ENCODE assay signal across 18 cellular contexts in the genomic region with DNA sequence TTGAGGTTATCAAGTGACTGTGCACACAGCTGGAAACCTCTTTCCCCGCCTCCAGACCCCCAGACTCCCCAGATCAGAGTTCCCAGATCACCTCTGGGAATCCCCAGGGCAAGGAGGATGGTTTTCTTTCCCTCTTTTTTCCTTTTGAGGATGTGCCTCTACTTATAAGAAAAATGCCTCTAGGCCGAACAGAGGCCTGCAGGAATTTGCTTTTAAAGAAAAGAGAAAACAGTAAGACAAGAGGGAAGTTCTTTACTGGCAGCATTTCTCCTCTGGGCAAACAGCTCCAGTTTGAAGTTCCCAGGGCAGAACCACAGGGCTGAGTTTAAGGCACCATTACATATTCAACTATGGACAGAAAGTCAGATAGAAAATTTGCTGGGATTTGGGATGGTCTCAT.
"Had no signal": no experiment of that assay in that cellular context is flagged by ENCODE, and none has a peak within 500 bp of the region (broad histone marks: within the 10 kb centered on the region; RNA-seq: fewer than 3 reads in every experiment).

No MANE protein-coding gene starts in this region.

- H3K9me3 ChIP-seq: gastrocnemius medialis, heart left ventricle, left lung, pancreas, thyroid gland, vagina had no signal

- H3K4me1 Mint-ChIP-seq: activated B cell treated with CpG ODN at 0.5 μM for 24 hours; activated naive CD8-positive, alpha-beta T cell treated with anti-CD3 and anti-CD28 coated beads, Interleukin-2, amount 10 ng/mL, durations not matched to agents 7 days and 5 days; stimulated activated naive B cell treated with anti-CD40 and anti-IgM and Interleukin-4, amounts not matched to agents 10 μg/mL and 1 μg/mL and 100 μg/mL, for 72 hours had no signal

- H3K27ac Mint-ChIP-seq: activated B cell treated with CpG ODN at 0.5 μM for 24 hours; activated naive CD8-positive, alpha-beta T cell treated with anti-CD3 and anti-CD28 coated beads, Interleukin-2, amount 10 ng/mL, durations not matched to agents 7 days and 5 days; activated T-cell treated with anti-CD3 and anti-CD28 coated beads, Interleukin-2, amount 50 U/mL, for 72 hours; effector memory CD8-positive, alpha-beta T cell; natural killer cell treated with Interleukin-12 subunit alpha and Interleukin-12 subunit beta and Interleukin-15 and Interleukin-18, amount 100 ng/mL, for 72 hours; stimulated activated naive B cell treated with anti-CD40 and anti-IgM and Interleukin-4, amounts not matched to agents 10 μg/mL and 1 μg/mL and 100 μg/mL, for 72 hours had no signal

- ATAC-seq: activated T-cell treated with anti-CD3 and anti-CD28 coated beads, Interleukin-2, amount 50 U/mL, for 72 hours; effector memory CD8-positive, alpha-beta T cell; gastrocnemius medialis; heart left ventricle; left lung; natural killer cell treated with Interleukin-12 subunit alpha and Interleukin-12 subunit beta and Interleukin-15 and Interleukin-18, amount 100 ng/mL, for 72 hours; pancreas; stimulated activated naive B cell treated with anti-CD40 and anti-IgM and Interleukin-4, amounts not matched to agents 10 μg/mL and 1 μg/mL and 100 μg/mL, for 72 hours had no signal

- H3K27me3 Mint-ChIP-seq: activated B cell treated with CpG ODN at 0.5 μM for 24 hours; activated naive CD8-positive, alpha-beta T cell treated with anti-CD3 and anti-CD28 coated beads, Interleukin-2, amount 10 ng/mL, durations not matched to agents 7 days and 5 days; effector memory CD8-positive, alpha-beta T cell; natural killer cell treated with Interleukin-12 subunit alpha and Interleukin-12 subunit beta and Interleukin-15 and Interleukin-18, amount 100 ng/mL, for 72 hours; stimulated activated naive B cell treated with anti-CD40 and anti-IgM and Interleukin-4, amounts not matched to agents 10 μg/mL and 1 μg/mL and 100 μg/mL, for 72 hours had no signal

- H3K4me3 Mint-ChIP-seq: activated B cell treated with CpG ODN at 0.5 μM for 24 hours; activated naive CD8-positive, alpha-beta T cell treated with anti-CD3 and anti-CD28 coated beads, Interleukin-2, amount 10 ng/mL, durations not matched to agents 7 days and 5 days; activated T-cell treated with anti-CD3 and anti-CD28 coated beads, Interleukin-2, amount 50 U/mL, for 72 hours; effector memory CD8-positive, alpha-beta T cell; natural killer cell treated with Interleukin-12 subunit alpha and Interleukin-12 subunit beta and Interleukin-15 and Interleukin-18, amount 100 ng/mL, for 72 hours; stimulated activated naive B cell treated with anti-CD40 and anti-IgM and Interleukin-4, amounts not matched to agents 10 μg/mL and 1 μg/mL and 100 μg/mL, for 72 hours had no signal

- H3K27ac ChIP-seq: gastrocnemius medialis, heart left ventricle, left lung, pancreas, thyroid gland, vagina had no signal

- DNase-seq: activated B cell treated with CpG ODN at 0.5 μM for 24 hours; activated CD4-positive, alpha-beta T cell treated with anti-CD3 and anti-CD28 coated beads for 48 hours; activated CD8-positive, alpha-beta memory T cell treated with anti-CD3 and anti-CD28 coated beads, Interleukin-2, amount 50 U/mL, for 48 hours; activated naive CD8-positive, alpha-beta T cell treated with anti-CD3 and anti-CD28 coated beads, Interleukin-2, amount 10 ng/mL, durations not matched to agents 7 days and 5 days; activated T-cell treated with anti-CD3 and anti-CD28 coated beads, Interleukin-2, amount 50 U/mL, for 72 hours; anterior cingulate cortex; effector memory CD8-positive, alpha-beta T cell; gastrocnemius medialis; heart left ventricle; left lung; mammary epithelial cell; pancreas; stimulated activated CD4-positive, alpha-beta T cell treated with anti-CD3 and anti-CD28 coated beads, Interleukin-4, amount 100 ng/mL, for 1 hour; stimulated activated naive B cell treated with anti-CD40 and anti-IgM and Interleukin-4, amounts not matched to agents 10 μg/mL and 1 μg/mL and 100 μg/mL, for 72 hours; T-helper 2 cell; thyroid gland had no signal

- H3K36me3 Mint-ChIP-seq: activated naive CD8-positive, alpha-beta T cell treated with anti-CD3 and anti-CD28 coated beads, Interleukin-2, amount 10 ng/mL, durations not matched to agents 7 days and 5 days; stimulated activated naive B cell treated with anti-CD40 and anti-IgM and Interleukin-4, amounts not matched to agents 10 μg/mL and 1 μg/mL and 100 μg/mL, for 72 hours had no signal

- H3K36me3 ChIP-seq: gastrocnemius medialis, heart left ventricle, left lung, pancreas, thyroid gland, vagina had no signal

- H3K4me1 ChIP-seq: gastrocnemius medialis, left lung, pancreas, thyroid gland, vagina had no signal

- H3K4me3 ChIP-seq: gastrocnemius medialis, heart left ventricle, left lung, pancreas, thyroid gland, vagina had no signal

- H3K27me3 ChIP-seq: gastrocnemius medialis, heart left ventricle, left lung, pancreas, thyroid gland, vagina had no signal
